11 cellular contexts compared by ENCODE assay signal in the genomic region with DNA sequence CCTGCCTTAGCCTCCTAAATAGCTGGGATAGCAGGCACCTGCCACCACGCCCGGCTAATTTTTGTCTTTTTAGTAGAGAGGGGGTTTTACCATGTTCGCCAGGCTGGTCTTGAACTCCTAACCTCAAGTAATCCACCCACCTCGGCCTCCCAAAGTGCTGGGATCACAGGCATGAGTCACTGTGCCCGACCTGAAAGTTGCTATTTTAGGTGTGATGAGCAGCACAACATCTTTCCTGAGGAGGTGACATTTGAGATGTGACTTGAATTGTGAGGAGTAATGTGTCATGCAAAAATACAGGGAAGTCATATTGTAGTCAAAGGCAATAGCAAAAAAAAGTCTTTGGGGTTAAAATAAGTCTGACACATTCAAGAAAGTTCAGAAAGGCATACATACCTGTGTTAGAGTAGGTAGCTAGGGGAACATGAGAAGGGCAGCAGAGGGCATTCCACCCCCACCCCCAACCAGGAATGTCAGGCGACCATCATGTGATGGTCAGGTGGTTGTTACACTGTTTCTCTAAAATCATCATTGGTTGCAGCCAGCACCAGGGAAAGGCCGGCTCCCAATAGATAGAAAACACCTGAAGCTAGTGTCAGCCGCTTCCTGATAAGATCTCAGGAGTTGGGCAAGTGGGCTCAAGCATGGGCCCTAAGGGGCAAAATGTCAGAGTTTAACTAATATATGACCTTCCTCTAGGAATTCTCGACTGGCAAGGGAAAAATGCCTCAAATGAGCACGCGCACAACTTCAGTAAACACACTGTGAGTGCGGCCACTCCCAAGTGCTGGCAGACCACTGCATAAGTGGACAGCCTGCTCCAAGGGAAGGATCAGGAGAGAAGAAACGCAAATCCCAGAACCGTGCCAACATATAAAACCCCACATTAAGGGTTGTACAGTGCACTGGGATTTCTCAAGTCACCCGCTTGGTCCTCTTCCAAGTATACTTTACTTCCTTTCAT. TPM values are rescaled to one million over a fixed set of nuclear protein-coding genes. Genes with fewer than 3 reads are reported as not detected.
DNase-seq lines count a peak whose midpoint lies in the region; ATAC-seq and TF ChIP-seq lines count a peak whose summit lies in the region.
"Had no signal": no experiment of that assay in that cellular context is flagged by ENCODE, and none has a peak within 500 bp of the region (broad histone marks: within the 10 kb centered on the region; RNA-seq: fewer than 3 reads in every experiment).

A gene with protein sequence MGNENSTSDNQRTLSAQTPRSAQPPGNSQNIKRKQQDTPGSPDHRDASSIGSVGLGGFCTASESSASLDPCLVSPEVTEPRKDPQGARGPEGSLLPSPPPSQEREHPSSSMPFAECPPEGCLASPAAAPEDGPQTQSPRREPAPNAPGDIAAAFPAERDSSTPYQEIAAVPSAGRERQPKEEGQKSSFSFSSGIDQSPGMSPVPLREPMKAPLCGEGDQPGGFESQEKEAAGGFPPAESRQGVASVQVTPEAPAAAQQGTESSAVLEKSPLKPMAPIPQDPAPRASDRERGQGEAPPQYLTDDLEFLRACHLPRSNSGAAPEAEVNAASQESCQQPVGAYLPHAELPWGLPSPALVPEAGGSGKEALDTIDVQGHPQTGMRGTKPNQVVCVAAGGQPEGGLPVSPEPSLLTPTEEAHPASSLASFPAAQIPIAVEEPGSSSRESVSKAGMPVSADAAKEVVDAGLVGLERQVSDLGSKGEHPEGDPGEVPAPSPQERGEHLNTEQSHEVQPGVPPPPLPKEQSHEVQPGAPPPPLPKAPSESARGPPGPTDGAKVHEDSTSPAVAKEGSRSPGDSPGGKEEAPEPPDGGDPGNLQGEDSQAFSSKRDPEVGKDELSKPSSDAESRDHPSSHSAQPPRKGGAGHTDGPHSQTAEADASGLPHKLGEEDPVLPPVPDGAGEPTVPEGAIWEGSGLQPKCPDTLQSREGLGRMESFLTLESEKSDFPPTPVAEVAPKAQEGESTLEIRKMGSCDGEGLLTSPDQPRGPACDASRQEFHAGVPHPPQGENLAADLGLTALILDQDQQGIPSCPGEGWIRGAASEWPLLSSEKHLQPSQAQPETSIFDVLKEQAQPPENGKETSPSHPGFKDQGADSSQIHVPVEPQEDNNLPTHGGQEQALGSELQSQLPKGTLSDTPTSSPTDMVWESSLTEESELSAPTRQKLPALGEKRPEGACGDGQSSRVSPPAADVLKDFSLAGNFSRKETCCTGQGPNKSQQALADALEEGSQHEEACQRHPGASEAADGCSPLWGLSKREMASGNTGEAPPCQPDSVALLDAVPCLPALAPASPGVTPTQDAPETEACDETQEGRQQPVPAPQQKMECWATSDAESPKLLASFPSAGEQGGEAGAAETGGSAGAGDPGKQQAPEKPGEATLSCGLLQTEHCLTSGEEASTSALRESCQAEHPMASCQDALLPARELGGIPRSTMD (N-terminal part only) (plus strand): TSS at position 803 of the 964 bp plus-strand sequence. CDS start 32,819 bp downstream, outside the sequence.

- H4K8ac ChIP-seq in mesenchymal stem cell (ENCODE audit: low read length), result no peak within 1 kb of the TSS

- H3K4me1 ChIP-seq in SJCRH30 (no peaks in the 10 kb centered on the region), mesenchymal stem cell (ENCODE audit: control insufficient read depth, insufficient read depth, low read depth, low read length) (no peaks in the 10 kb centered on the region), thymus (ENCODE audit: control insufficient read depth, insufficient read depth, low read length) (no peaks in the 10 kb centered on the region)

- ATAC-seq in GM18519 (IDR thresholded peaks at IDR 0.05; ENCODE audit: low FRiP score, unreplicated experiment) (no peak), HG02610 (IDR thresholded peaks at IDR 0.05; ENCODE audit: unreplicated experiment) (no peak)
- ATAC-seq: stimulated activated effector memory CD8-positive, alpha-beta T cell treated with anti-CD3 and anti-CD28 coated beads, Interleukin-12 subunit alpha, Interleukin-12 subunit beta, amount 100 ng/mL, for 72 hours had no signal

- no peak within 1 kb of the TSS for H2AK5ac ChIP-seq in mesenchymal stem cell (ENCODE audit: low read length, severe bottlenecking)

- no peaks in the 10 kb centered on the region for H3K79me1 ChIP-seq in mesenchymal stem cell (replicated peaks; ENCODE audit: low read length, poor library complexity, severe bottlenecking)

- H3K9me3 ChIP-seq in SJCRH30 (replicated peaks) (peaks cover 3% of the 10 kb centered on the region; the same call in 1 of the 2 replicates), mesenchymal stem cell (ENCODE audit: control insufficient read depth, low read length) (peaks cover 15% of the 10 kb centered on the region), thymus (ENCODE audit: control insufficient read depth) (no peaks in the 10 kb centered on the region)

- H2BK5ac ChIP-seq in mesenchymal stem cell (ENCODE audit: low read depth, low read length, poor library complexity, severe bottlenecking), result no peak within 1 kb of the TSS

- H3K4me3 ChIP-seq in SJCRH30 (no peak within 1 kb of the TSS), epithelial cell of proximal tubule (ENCODE audit: low read depth, low read length) (no peak within 1 kb of the TSS), mesenchymal stem cell (ENCODE audit: insufficient read depth in 1 of 2, low read depth in 1 of 2, low read length in 2 of 2) (no peak within 1 kb of the TSS), thymus (ENCODE audit: low read length) (no peak within 1 kb of the TSS)

- H4K91ac ChIP-seq in mesenchymal stem cell (ENCODE audit: low read length), result no peak within 1 kb of the TSS

- DNase-seq in SJCRH30, result no peak
- no peak for DNase-seq in epithelial cell of proximal tubule (ENCODE audit: low read depth)
- no peak for DNase-seq in mesenchymal stem cell
- DNase-seq in GM03348 (ENCODE audit: low spot score), result no peak
- no peak for DNase-seq in iPS-NIHi7 (ENCODE audit: extremely low spot score)
- DNase-seq: GDM1, retina had no signal

- H3K36me3 ChIP-seq in SJCRH30 (no peaks in the 10 kb centered on the region), mesenchymal stem cell (ENCODE audit: control insufficient read depth in 1 of 2, insufficient read depth in 2 of 2, low read depth in 1 of 2, low read length in 2 of 2) (no peaks in the 10 kb centered on the region), thymus (ENCODE audit: control insufficient read depth, insufficient read depth) (no peaks in the 10 kb centered on the region)

- no peak within 1 kb of the TSS for H3K23ac ChIP-seq in mesenchymal stem cell (ENCODE audit: low read length in 2 of 2)

- TF ChIP-seq CTCF in epithelial cell of proximal tubule (conservative IDR thresholded peaks at IDR 0.05; ENCODE audit: low read depth, low read length), result no peak

- WGBS in mesenchymal stem cell, result 85% methylated on average over 12 of the region's 15 CpGs
- 86% methylated on average over 15 of the region's 15 CpGs for WGBS in thymus

- H3K9ac ChIP-seq in mesenchymal stem cell (ENCODE audit: low read length), result peak within 1 kb of the TSS; percentile 41

- H3K27me3 ChIP-seq in SJCRH30 (no peaks in the 10 kb centered on the region), mesenchymal stem cell (ENCODE audit: control insufficient read depth in 1 of 2, insufficient read depth in 1 of 2, low read length in 2 of 2) (no peaks in the 10 kb centered on the region), thymus (ENCODE audit: control insufficient read depth, insufficient read depth) (no peaks in the 10 kb centered on the region)

- no peak within 1 kb of the TSS for H2BK12ac ChIP-seq in mesenchymal stem cell (ENCODE audit: low read length in 2 of 2)

- no peak within 1 kb of the TSS for H3K4me2 ChIP-seq in mesenchymal stem cell (ENCODE audit: low read length, poor library complexity, severe bottlenecking)

- H2BK120ac ChIP-seq in mesenchymal stem cell (ENCODE audit: low read depth, low read length), result no peak within 1 kb of the TSS

- H3K14ac ChIP-seq in mesenchymal stem cell (ENCODE audit: low read length in 2 of 2), result no peak within 1 kb of the TSS

- no peak within 1 kb of the TSS for H2AFZ ChIP-seq in mesenchymal stem cell (ENCODE audit: low read depth, low read length)

- no peak within 1 kb of the TSS for H3K27ac ChIP-seq in SJCRH30
- H3K27ac ChIP-seq in mesenchymal stem cell (ENCODE audit: low read length, poor library complexity, severe bottlenecking), result no peak within 1 kb of the TSS
- no peak within 1 kb of the TSS for H3K27ac ChIP-seq in thymus (ENCODE audit: low read depth)

- no peak within 1 kb of the TSS for H3K4ac ChIP-seq in mesenchymal stem cell (ENCODE audit: low read depth in 1 of 2, low read length in 2 of 2)

- no peak within 1 kb of the TSS for H3K18ac ChIP-seq in mesenchymal stem cell (ENCODE audit: low read depth in 1 of 2, low read length in 2 of 2)

- H2BK15ac ChIP-seq in mesenchymal stem cell (ENCODE audit: low read depth, poor library complexity, severe bottlenecking), result no peak within 1 kb of the TSS

RNA-seq across cellular contexts. Expression of the gene that starts here (rescaled TPM):
- 25.9 and 30.5 TPM in 2 replicates for total RNA-seq in SJCRH30 (2014; rRNA removed; shearing (Covaris generic))
- total RNA-seq in epithelial cell of proximal tubule, result 15.5 and 23.9 TPM in 2 replicates
- 32.5 TPM for polyA plus RNA-seq in mesenchymal stem cell (2013, experiment 1 of 2)
- polyA plus RNA-seq in mesenchymal stem cell (2013, experiment 2 of 2), result 32.0 TPM
- polyA plus RNA-seq in thymus, result 57.3 TPM
